Comparison of ENCODE assay signal across 18 cellular contexts in the genomic region with DNA sequence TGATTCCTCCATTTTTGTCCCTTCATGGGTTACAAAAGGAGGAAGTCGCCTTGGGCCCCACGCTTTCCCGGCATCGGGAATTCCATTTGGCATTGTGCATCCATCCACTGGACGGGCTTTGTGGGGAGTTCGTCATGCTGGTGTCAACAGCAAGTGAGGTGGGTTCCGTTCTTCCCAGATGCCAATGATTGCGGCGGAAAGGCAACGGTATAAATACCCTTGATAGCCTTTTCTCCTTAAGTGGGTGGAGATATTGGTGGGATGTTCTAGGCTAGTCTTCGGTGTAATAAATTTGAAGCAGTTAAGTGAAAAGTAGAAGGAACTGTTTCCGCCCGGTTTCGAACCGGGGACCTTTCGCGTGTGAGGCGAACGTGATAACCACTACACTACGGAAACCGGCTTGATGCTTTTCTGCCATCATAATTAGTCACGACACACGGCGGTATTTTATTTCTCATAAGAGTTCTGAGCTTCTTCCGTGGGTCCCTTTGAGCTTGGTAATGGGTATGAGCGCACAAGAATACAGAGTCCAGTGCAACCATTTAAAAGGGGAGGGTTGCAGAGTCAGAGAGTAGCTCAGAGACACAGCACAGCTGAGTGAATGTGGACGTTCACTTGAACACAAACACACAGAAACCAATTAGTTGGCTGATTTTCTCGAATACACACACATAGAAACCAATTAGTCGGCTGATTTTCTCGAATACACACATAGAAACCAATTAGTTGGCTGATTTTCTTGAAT. TPM values are rescaled to one million over a fixed set of nuclear protein-coding genes. Genes with fewer than 3 reads are reported as not detected.
DNase-seq lines count a peak whose midpoint lies in the region; ATAC-seq, FAIRE-seq and TF ChIP-seq lines count a peak whose summit lies in the region.
"Not testable (repeated sequence)": the region's sequence is repeated elsewhere in the genome, so short reads cannot be mapped to it uniquely, and the experiment has no call there.
"Had no signal": no experiment of that assay in that cellular context is flagged by ENCODE, and none has a peak within 500 bp of the region (broad histone marks: within the 10 kb centered on the region; RNA-seq: fewer than 3 reads in every experiment).

No MANE protein-coding gene starts in this region.

- peak; percentile 23 for ATAC-seq in GM23338
- peak; percentile 41 for ATAC-seq in RWPE2 (ENCODE audit: low read depth)
- ATAC-seq in activated CD8-positive, alpha-beta T cell treated with anti-CD3 and anti-CD28 coated beads for 36 hours = peak; percentile 45
- ATAC-seq in GM12878 = peak; percentile 61
- ATAC-seq in natural killer cell treated with Interleukin-12 subunit alpha and Interleukin-12 subunit beta and Interleukin-15 and Interleukin-18, amount 100 ng/mL, for 72 hours = peak; percentile 61 to 76

- dilution Hi-C loops in endothelial cell of umbilical vein (cut with MboI; ENCODE audit: extremely low pct_ligation_motif_present, low sequenced_read_pairs) = not testable (repeated sequence)

- H3K27ac Mint-ChIP-seq in GM23338; activated CD8-positive, alpha-beta T cell treated with anti-CD3 and anti-CD28 coated beads for 36 hours; natural killer cell treated with Interleukin-12 subunit alpha and Interleukin-12 subunit beta and Interleukin-15 and Interleukin-18, amount 100 ng/mL, for 72 hours: not testable (repeated sequence)

- not testable (repeated sequence) for H3K9me3 ChIP-seq in RWPE2 (ENCODE audit: severe bottlenecking); GM12878 (replicated peaks; ENCODE audit: control insufficient read depth, insufficient read depth, low read length); endothelial cell of umbilical vein (replicated peaks; ENCODE audit: control insufficient read depth, insufficient read depth, low read length)

- RAD21 ChIA-PET in GM12878 (lab: Charles Lee; ENCODE audit: unreplicated experiment) = not testable (repeated sequence)

- not testable (repeated sequence) for TF ChIP-seq EP300 in GM12878 (IDR thresholded peaks at IDR 0.05; ENCODE audit: borderline replicate concordance in 1 of 2, control insufficient read depth in 1 of 2, low read depth in 2 of 2, low read length in 2 of 2)

- H4K20me1 ChIP-seq in GM23338 (replicated peaks; ENCODE audit: insufficient read depth); GM12878 (ENCODE audit: control insufficient read depth, insufficient read depth); endothelial cell of umbilical vein (replicated peaks; ENCODE audit: control insufficient read depth, extremely low read depth, insufficient read depth, low read length): not testable (repeated sequence)

- H3K27me3 Mint-ChIP-seq in GM23338 (ENCODE audit: insufficient read depth, low read depth, poor library complexity) = peaks cover 38% of the 10 kb centered on the region
- peaks cover 43% of the 10 kb centered on the region for H3K27me3 Mint-ChIP-seq in activated CD8-positive, alpha-beta T cell treated with anti-CD3 and anti-CD28 coated beads for 36 hours
- H3K27me3 Mint-ChIP-seq in natural killer cell treated with Interleukin-12 subunit alpha and Interleukin-12 subunit beta and Interleukin-15 and Interleukin-18, amount 100 ng/mL, for 72 hours = peaks cover 25 to 39% of the 10 kb centered on the region in 2 donors

- not testable (repeated sequence) for H3K36me3 ChIP-seq in GM23338 (ENCODE audit: insufficient read depth); RWPE2 (ENCODE audit: low read depth); GM12878 (ENCODE audit: control insufficient read depth in 2 of 2, insufficient read depth in 2 of 2, low read length in 1 of 2); endothelial cell of umbilical vein (ENCODE audit: control insufficient read depth in 2 of 2, extremely low read depth in 1 of 2, insufficient read depth in 2 of 2, low read length in 2 of 2)

- FAIRE-seq in D721Med (lab: Jason Lieb, UNC) = peak; percentile 95
- FAIRE-seq in GM12878 (lab: Jason Lieb, UNC) = peak; percentile 78
- peak; percentile 96 for FAIRE-seq in endothelial cell of umbilical vein (lab: Jason Lieb, UNC)

- H3K79me2 ChIP-seq in GM23338 (replicated peaks; ENCODE audit: insufficient read depth); GM12878 (ENCODE audit: control insufficient read depth, insufficient read depth, low read length); endothelial cell of umbilical vein (ENCODE audit: control insufficient read depth, insufficient read depth, low read length): not testable (repeated sequence)

- H3K4me1 ChIP-seq in GM23338 (ENCODE audit: insufficient read depth); RWPE2 (ENCODE audit: insufficient read depth, poor library complexity, severe bottlenecking); GM12878 (ENCODE audit: control insufficient read depth, insufficient read depth, low read length); endothelial cell of umbilical vein (ENCODE audit: control insufficient read depth, extremely low read depth, insufficient read depth, low read length): not testable (repeated sequence)

- not testable (repeated sequence) for H3K9me1 ChIP-seq in endothelial cell of umbilical vein (replicated peaks; ENCODE audit: control insufficient read depth, extremely low read depth, insufficient read depth, low read length)

- intact Hi-C loops in activated CD8-positive, alpha-beta T cell treated with anti-CD3 and anti-CD28 coated beads for 36 hours (cut with micrococcal nuclease); endothelial cell of umbilical vein (cut with micrococcal nuclease): not testable (repeated sequence)
- intact Hi-C loops in GM12878 (cut with micrococcal nuclease; ENCODE audit: unreplicated experiment) = loop anchor here (10.0 kb wide), 1 partner anchor 53 kb away; no protein-coding TSS in a partner anchor

- H3K4me3 Mint-ChIP-seq in GM23338; activated CD8-positive, alpha-beta T cell treated with anti-CD3 and anti-CD28 coated beads for 36 hours; natural killer cell treated with Interleukin-12 subunit alpha and Interleukin-12 subunit beta and Interleukin-15 and Interleukin-18, amount 100 ng/mL, for 72 hours: not testable (repeated sequence)

- H3K27me3 ChIP-seq in GM23338 (ENCODE audit: insufficient read depth) (peaks cover 41% of the 10 kb centered on the region), endothelial cell of umbilical vein (ENCODE audit: control insufficient read depth in 2 of 2, insufficient read depth in 2 of 2, low read length in 2 of 2) (peaks cover 8 to 17% of the 10 kb centered on the region in 2 experiments)
- H3K27me3 ChIP-seq in RWPE2 (ENCODE audit: insufficient read depth, poor library complexity, severe bottlenecking); GM12878 (replicated peaks in 1 of 2; ENCODE audit: control insufficient read depth in 2 of 2, insufficient read depth in 2 of 2, low read length in 1 of 2): not testable (repeated sequence)

- no CpG with 5 or more reads among the region's 30 CpGs for WGBS in GM12878 (ENCODE audit: insufficient coverage, insufficient replicate concordance, low lambda C conversion rate, missing lambda C conversion rate)

- not testable (repeated sequence) for H3K9me2 ChIP-seq in GM23338 (ENCODE audit: insufficient read depth)

- SMC1A ChIA-PET in GM12878 (lab: Charles Lee; ENCODE audit: uncharacterized antibody, unreplicated experiment) = not testable (repeated sequence)

- H3F3A ChIP-seq in GM23338 (replicated peaks; ENCODE audit: low read depth) = peaks cover 16% of the 10 kb centered on the region; the same call in 1 of the 2 replicates

- not testable (repeated sequence) for BruUV-seq in GM12878 (replicated peaks; lab: Mats Ljungman, UMichigan); endothelial cell of umbilical vein (replicated peaks; lab: Mats Ljungman, UMichigan)

- not testable (repeated sequence) for H3K9ac ChIP-seq in GM12878 (ENCODE audit: control insufficient read depth, insufficient read depth, low read length); endothelial cell of umbilical vein (replicated peaks; ENCODE audit: extremely low read depth, insufficient read depth, low read length)

- not testable (repeated sequence) for H3K36me3 Mint-ChIP-seq in GM23338 (ENCODE audit: low read depth); activated CD8-positive, alpha-beta T cell treated with anti-CD3 and anti-CD28 coated beads for 36 hours (ENCODE audit: low read depth); natural killer cell treated with Interleukin-12 subunit alpha and Interleukin-12 subunit beta and Interleukin-15 and Interleukin-18, amount 100 ng/mL, for 72 hours

- not testable (repeated sequence) for TF ChIP-seq RAD21 in GM12878 (IDR thresholded peaks at IDR 0.05; ENCODE audit: insufficient read depth, low read depth, low read length)

- DNase-seq in D721Med (ENCODE audit: insufficient read length, low spot score); GM23338 (ENCODE audit: low spot score); RWPE2 (ENCODE audit: low spot score); activated CD8-positive, alpha-beta T cell treated with anti-CD3 and anti-CD28 coated beads for 36 hours; GM12878 (ENCODE audit: low read depth, low spot score); endothelial cell of umbilical vein (ENCODE audit: low read depth, low spot score); natural killer cell treated with Interleukin-12 subunit alpha and Interleukin-12 subunit beta and Interleukin-15 and Interleukin-18, amount 100 ng/mL, for 72 hours (ENCODE audit: low spot score): not testable (repeated sequence)

- not testable (repeated sequence) for H3K27ac ChIP-seq in GM23338 (ENCODE audit: low read depth); RWPE2 (ENCODE audit: poor library complexity, severe bottlenecking); GM12878 (ENCODE audit: control insufficient read depth, insufficient read depth); endothelial cell of umbilical vein (ENCODE audit: insufficient read depth, low read depth, low read length)

- H3K4me2 ChIP-seq in GM23338; GM12878 (ENCODE audit: control insufficient read depth, insufficient read depth); endothelial cell of umbilical vein (ENCODE audit: insufficient read depth, low read length): not testable (repeated sequence)

- not testable (repeated sequence) for H2AFZ ChIP-seq in GM23338; GM12878 (ENCODE audit: control insufficient read depth, low read depth, low read length); endothelial cell of umbilical vein (ENCODE audit: low read depth, low read length)

- peaks cover 15% of the 10 kb centered on the region for H3K4me1 Mint-ChIP-seq in GM23338
- H3K4me1 Mint-ChIP-seq in activated CD8-positive, alpha-beta T cell treated with anti-CD3 and anti-CD28 coated beads for 36 hours (ENCODE audit: low read depth); natural killer cell treated with Interleukin-12 subunit alpha and Interleukin-12 subunit beta and Interleukin-15 and Interleukin-18, amount 100 ng/mL, for 72 hours (ENCODE audit: low read depth in 2 of 2): not testable (repeated sequence)

- TF ChIP-seq CTCF in D721Med (IDR thresholded peaks at IDR 0.05; ENCODE audit: insufficient read depth, missing control alignments); GM23338 (conservative IDR thresholded peaks at IDR 0.05; ENCODE audit: low read depth in 2 of 2); RWPE2 (IDR thresholded peaks at IDR 0.05; ENCODE audit: poor library complexity, severe bottlenecking); activated CD8-positive, alpha-beta T cell treated with anti-CD3 and anti-CD28 coated beads for 36 hours (IDR thresholded peaks at IDR 0.05); GM12878 (IDR thresholded peaks at IDR 0.05 in 2 of 3, conservative IDR thresholded peaks at IDR 0.05 in 1 of 3; ENCODE audit: control insufficient read depth in 2 of 3, extremely low read depth in 1 of 3, insufficient read depth in 1 of 3, low read depth in 3 of 3, low read length in 3 of 3); endothelial cell of umbilical vein (IDR thresholded peaks at IDR 0.05; ENCODE audit: extremely low read depth in 1 of 2, insufficient read depth in 1 of 2, low read depth in 1 of 2, low read length in 2 of 2): not testable (repeated sequence)

- in situ Hi-C loops in GM12878 (cut with MboI) = not testable (repeated sequence)

- H3K9me3 Mint-ChIP-seq in GM23338; activated CD8-positive, alpha-beta T cell treated with anti-CD3 and anti-CD28 coated beads for 36 hours; natural killer cell treated with Interleukin-12 subunit alpha and Interleukin-12 subunit beta and Interleukin-15 and Interleukin-18, amount 100 ng/mL, for 72 hours: not testable (repeated sequence)

- CTCF ChIA-PET in activated CD8-positive, alpha-beta T cell treated with anti-CD3 and anti-CD28 coated beads for 36 hours (lab: Charles Lee); GM12878 (lab: Yijun Ruan, JAX); endothelial cell of umbilical vein (lab: Charles Lee): not testable (repeated sequence)

- TF ChIP-seq POLR2A in GM12878 (IDR thresholded peaks at IDR 0.05; ENCODE audit: low read depth, low read length); endothelial cell of umbilical vein (IDR thresholded peaks at IDR 0.05; ENCODE audit: low read depth, low read length): not testable (repeated sequence)

- POLR2A ChIA-PET in activated CD8-positive, alpha-beta T cell treated with anti-CD3 and anti-CD28 coated beads for 36 hours (lab: Charles Lee); GM12878 (lab: Charles Lee); endothelial cell of umbilical vein (lab: Charles Lee): not testable (repeated sequence)

- not testable (repeated sequence) for H3K4me3 ChIP-seq in GM23338; RWPE2 (ENCODE audit: severe bottlenecking); GM12878; endothelial cell of umbilical vein (replicated peaks in 1 of 3; ENCODE audit: insufficient read depth in 1 of 3, low read depth in 1 of 3, low read length in 3 of 3)

RNA-seq across cellular contexts. Expression of a gene that starts 28.9 kb away (rescaled TPM):
- not detected in 2 replicates for total RNA-seq in GM23338 (2014; rRNA removed; shearing (Covaris generic))
- polyA plus RNA-seq in GM23338 (2016; fragmentation: Nextera tagmentation; extraction: Ambion mirVana) (not detected in 2 replicates), GM12878 (2011; rRNA removed) (3.2 and 4.4 TPM in 2 replicates), GM12878 (2014; fragmentation: Illumina TruSeq; extraction: Trizol) (not detected in 2 replicates), GM12878 (2014; fragmentation: Nextera tagmentation; extraction: Ambion mirVana) (not detected), GM12878 (2014; rRNA removed) (not detected in 2 replicates), GM12878 (2016; fragmentation: Nextera tagmentation; extraction: Ambion mirVana) (under 1 TPM in 1 of 2 experiments, not detected in 1; 0.20 TPM), endothelial cell of umbilical vein (not detected in 2 replicates)
- not detected for total RNA-seq in activated CD8-positive, alpha-beta T cell treated with anti-CD3 and anti-CD28 coated beads for 36 hours
- total RNA-seq in GM12878 (2013; cell fraction: nucleolus; rRNA removed) = 1.1 and 2.0 TPM in 2 replicates
- total RNA-seq in GM12878 (2014; rRNA removed) (0.05 TPM in 1 of 2 replicates, not detected in the other), GM12878 (2014; rRNA removed; fragmentation: Illumina TruSeq; extraction: Trizol) (not detected in 2 replicates), GM12878 (2021) (not detected in 2 replicates), endothelial cell of umbilical vein (not detected in 2 replicates)
- 0.18 TPM for polyA plus RNA-seq in GM12878 (2011; ENCODE audit: low read depth)
- polyA plus RNA-seq in GM12878 (2011; cell fraction: cytosol; rRNA removed) = 3.7 and 4.0 TPM in 2 replicates
- polyA plus RNA-seq in GM12878 (2011; cell fraction: nucleus; rRNA removed) = 1.9 and 4.3 TPM in 2 replicates
- polyA plus RNA-seq in GM12878 (2012) = 0.18 and 0.20 TPM in 2 replicates
- polyA minus RNA-seq in GM12878 (2011; rRNA and poly(A)+ RNA removed) = 3.6 and 4.9 TPM in 2 replicates
- 0.53 and 1.8 TPM in 2 replicates for polyA minus RNA-seq in GM12878 (2011; cell fraction: cytosol; rRNA and poly(A)+ RNA removed)
- polyA minus RNA-seq in GM12878 (2011; cell fraction: nucleus; rRNA and poly(A)+ RNA removed) = 0.85 and 0.86 TPM in 2 replicates
- not detected in 2 replicates for polyA plus RNA-seq in endothelial cell of umbilical vein (2011; cell fraction: cytosol; rRNA removed)
- polyA plus RNA-seq in endothelial cell of umbilical vein (2011; cell fraction: nucleus; rRNA removed) = not detected in 2 replicates
- polyA plus RNA-seq in endothelial cell of umbilical vein (2012) = not detected in 2 replicates
- not detected in 2 replicates for polyA minus RNA-seq in endothelial cell of umbilical vein
- not detected for polyA minus RNA-seq in endothelial cell of umbilical vein (2011; cell fraction: cytosol; rRNA and poly(A)+ RNA removed)
- not detected in 2 replicates for polyA minus RNA-seq in endothelial cell of umbilical vein (2011; cell fraction: nucleus; rRNA and poly(A)+ RNA removed)
- not detected for total RNA-seq in natural killer cell treated with Interleukin-12 subunit alpha and Interleukin-12 subunit beta and Interleukin-15 and Interleukin-18, amount 100 ng/mL, for 72 hours
- total RNA-seq: A172; CD4-positive, alpha-beta T cell; Daoy; G401; H9; HFFc6; HT1080; PC-3; Right ventricle myocardium superior; RPMI7951; SJSA1 had no signal

RNA-seq across cellular contexts. Expression of a gene that starts 45.3 kb away (rescaled TPM):
- not detected in 2 replicates for total RNA-seq in GM23338 (2014; rRNA removed; shearing (Covaris generic))
- polyA plus RNA-seq in GM23338 (2016; fragmentation: Nextera tagmentation; extraction: Ambion mirVana) = not detected in 2 replicates
- total RNA-seq in activated CD8-positive, alpha-beta T cell treated with anti-CD3 and anti-CD28 coated beads for 36 hours = not detected
- total RNA-seq in GM12878 (2013; cell fraction: nucleolus; rRNA removed) = 0.20 and 0.56 TPM in 2 replicates
- total RNA-seq in GM12878 (2014; rRNA removed) = not detected in 2 replicates
- total RNA-seq in GM12878 (2014; rRNA removed; fragmentation: Illumina TruSeq; extraction: Trizol) = not detected in 2 replicates
- total RNA-seq in GM12878 (2021) = not detected in 2 replicates
- polyA plus RNA-seq in GM12878 (2011; ENCODE audit: low read depth) = not detected
- polyA plus RNA-seq in GM12878 (2011; rRNA removed) = 0.14 and 0.26 TPM in 2 replicates
- polyA plus RNA-seq in GM12878 (2011; cell fraction: cytosol; rRNA removed) = 0.09 and 0.13 TPM in 2 replicates
- 0.22 and 0.25 TPM in 2 replicates for polyA plus RNA-seq in GM12878 (2011; cell fraction: nucleus; rRNA removed)
- polyA plus RNA-seq in GM12878 (2012) = not detected in 2 replicates
- 0.11 TPM in 1 of 2 replicates, not detected in the other for polyA plus RNA-seq in GM12878 (2014; fragmentation: Illumina TruSeq; extraction: Trizol)
- polyA plus RNA-seq in GM12878 (2014; fragmentation: Nextera tagmentation; extraction: Ambion mirVana) = not detected
- polyA plus RNA-seq in GM12878 (2014; rRNA removed) = not detected in 2 replicates
- polyA plus RNA-seq in GM12878 (2016; fragmentation: Nextera tagmentation; extraction: Ambion mirVana) = not detected
- 0.05 and 0.88 TPM in 2 replicates for polyA minus RNA-seq in GM12878 (2011; rRNA and poly(A)+ RNA removed)
- not detected in 2 replicates for polyA minus RNA-seq in GM12878 (2011; cell fraction: cytosol; rRNA and poly(A)+ RNA removed)
- polyA minus RNA-seq in GM12878 (2011; cell fraction: nucleus; rRNA and poly(A)+ RNA removed) = 0.24 and 0.29 TPM in 2 replicates
- total RNA-seq in endothelial cell of umbilical vein = not detected in 2 replicates
- polyA plus RNA-seq in endothelial cell of umbilical vein = not detected in 2 replicates
- not detected in 2 replicates for polyA plus RNA-seq in endothelial cell of umbilical vein (2011; cell fraction: cytosol; rRNA removed)
- not detected in 2 replicates for polyA plus RNA-seq in endothelial cell of umbilical vein (2011; cell fraction: nucleus; rRNA removed)
- not detected in 2 replicates for polyA plus RNA-seq in endothelial cell of umbilical vein (2012)
- polyA minus RNA-seq in endothelial cell of umbilical vein = not detected in 2 replicates
- polyA minus RNA-seq in endothelial cell of umbilical vein (2011; cell fraction: cytosol; rRNA and poly(A)+ RNA removed) = not detected
- polyA minus RNA-seq in endothelial cell of umbilical vein (2011; cell fraction: nucleus; rRNA and poly(A)+ RNA removed) = not detected in 2 replicates
- total RNA-seq in natural killer cell treated with Interleukin-12 subunit alpha and Interleukin-12 subunit beta and Interleukin-15 and Interleukin-18, amount 100 ng/mL, for 72 hours = not detected
- total RNA-seq: A172; CD4-positive, alpha-beta T cell; Daoy; G401; H9; HFFc6; HT1080; PC-3; Right ventricle myocardium superior; RPMI7951; SJSA1 had no signal
